26 cellular contexts compared by ENCODE assay signal in genomic region chr10:95896066-95896850, GRCh38. TPM values are rescaled to one million over a fixed set of nuclear protein-coding genes. Genes with fewer than 3 reads are reported as not detected.
DNase-seq lines count a peak whose midpoint lies in the region; ATAC-seq and TF ChIP-seq lines count a peak whose summit lies in the region.
"Had no signal": no experiment of that assay in that cellular context is flagged by ENCODE, and none has a peak within 500 bp of the region (broad histone marks: within the 10 kb centered on the region; RNA-seq: fewer than 3 reads in every experiment).

No MANE protein-coding gene starts in this region.

- no peaks in the 10 kb centered on the region for H3K27me3 ChIP-seq in HL-60 (ENCODE audit: insufficient read depth, poor library complexity, severe bottlenecking)
- H3K27me3 ChIP-seq in CD4-positive, alpha-beta T cell (ENCODE audit: control insufficient read depth, insufficient read depth, low read length): no peaks in the 10 kb centered on the region
- H3K27me3 ChIP-seq: ascending aorta, foreskin keratinocyte, pancreas, sigmoid colon had no signal

- intact Hi-C loops in CD4-positive, alpha-beta T cell (cut with DNase I, micrococcal nuclease): no loop called here

- H3K9me3 Mint-ChIP-seq in central memory CD8-positive, alpha-beta T cell: no peaks in the 10 kb centered on the region
- H3K9me3 Mint-ChIP-seq in stimulated activated effector memory CD8-positive, alpha-beta T cell treated with anti-CD3 and anti-CD28 coated beads, Interleukin-12 subunit alpha, Interleukin-12 subunit beta, amount 100 ng/mL, for 72 hours: no peaks in the 10 kb centered on the region
- no peaks in the 10 kb centered on the region for H3K9me3 Mint-ChIP-seq in CD4-positive, alpha-beta T cell
- H3K9me3 Mint-ChIP-seq: activated CD8-positive, alpha-beta T cell treated with anti-CD3 and anti-CD28 coated beads for 36 hours; activated naive CD4-positive, alpha-beta T cell treated with anti-CD3 and anti-CD28 coated beads, Interleukin-2, amount 10 ng/mL, durations not matched to agents 7 days and 5 days; activated T-cell treated with anti-CD3 and anti-CD28 coated beads, Interleukin-2, amount 50 U/mL, for 24 hours; naive thymus-derived CD8-positive, alpha-beta T cell had no signal

- H3K9me3 ChIP-seq in CD4-positive, alpha-beta T cell (ENCODE audit: control insufficient read depth, low read length): no peaks in the 10 kb centered on the region
- H3K9me3 ChIP-seq: ascending aorta, pancreas, sigmoid colon, thoracic aorta had no signal

- CTCF ChIA-PET in CD4-positive, alpha-beta T cell (lab: Charles Lee): no interaction called here

- DNase-seq in HL-60 (ENCODE audit: low read depth in 1 of 2, low spot score in 1 of 2) (peak; percentile 11 to 18), NOMO-1 treated with dmso at 0.1 percent for 144 hours (lab: John Stamatoyannopoulos, UW; ENCODE audit: unreplicated experiment) (peak; percentile 41), iPS-NIHi7 (ENCODE audit: extremely low spot score) (no peak)
- no peak for DNase-seq in central memory CD8-positive, alpha-beta T cell (ENCODE audit: low spot score in 2 of 2)
- DNase-seq in stimulated activated effector memory CD8-positive, alpha-beta T cell treated with anti-CD3 and anti-CD28 coated beads, Interleukin-12 subunit alpha, Interleukin-12 subunit beta, amount 100 ng/mL, for 72 hours (ENCODE audit: low spot score in 2 of 2): no peak
- no peak for DNase-seq in CD4-positive, alpha-beta T cell
- no peak for DNase-seq in activated CD8-positive, alpha-beta memory T cell treated with anti-CD3 and anti-CD28 coated beads for 24 hours
- DNase-seq: activated CD8-positive, alpha-beta T cell treated with anti-CD3 and anti-CD28 coated beads for 36 hours; activated naive CD4-positive, alpha-beta T cell treated with anti-CD3 and anti-CD28 coated beads, Interleukin-2, amount 10 ng/mL, durations not matched to agents 7 days and 5 days; activated T-cell treated with anti-CD3 and anti-CD28 coated beads, Interleukin-2, amount 50 U/mL, for 24 hours; central memory CD4-positive, alpha-beta T cell; DMS79; erythroblast; foreskin keratinocyte; HCEC 1CT; naive thymus-derived CD8-positive, alpha-beta T cell; NCI-H1417; NCI-H526 treated with DMSO at 0.1 percent for 48 hours; pancreas; PC-3; sigmoid colon had no signal

- peak overlapping the region; percentile 16; the same call in 1 of the 2 replicates for H3K27ac ChIP-seq in HL-60 (replicated peaks)
- H3K27ac ChIP-seq in CD4-positive, alpha-beta T cell (ENCODE audit: low read depth, low read length): no peak overlapping the region
- H3K27ac ChIP-seq: ascending aorta, foreskin keratinocyte, KMS-11, pancreas, sigmoid colon had no signal

- POLR2A ChIA-PET in CD4-positive, alpha-beta T cell (lab: Charles Lee): no interaction called here

- H3K4me1 Mint-ChIP-seq in central memory CD8-positive, alpha-beta T cell: no peaks in the 10 kb centered on the region
- H3K4me1 Mint-ChIP-seq in stimulated activated effector memory CD8-positive, alpha-beta T cell treated with anti-CD3 and anti-CD28 coated beads, Interleukin-12 subunit alpha, Interleukin-12 subunit beta, amount 100 ng/mL, for 72 hours: no peaks in the 10 kb centered on the region
- H3K4me1 Mint-ChIP-seq in CD4-positive, alpha-beta T cell (ENCODE audit: low read depth): no peaks in the 10 kb centered on the region
- H3K4me1 Mint-ChIP-seq: activated naive CD4-positive, alpha-beta T cell treated with anti-CD3 and anti-CD28 coated beads, Interleukin-2, amount 10 ng/mL, durations not matched to agents 7 days and 5 days had no signal

- no peak for ATAC-seq in central memory CD8-positive, alpha-beta T cell (replicated peaks; ENCODE audit: extremely low read depth, poor library complexity, severe bottlenecking)
- ATAC-seq in stimulated activated effector memory CD8-positive, alpha-beta T cell treated with anti-CD3 and anti-CD28 coated beads, Interleukin-12 subunit alpha, Interleukin-12 subunit beta, amount 100 ng/mL, for 72 hours: no peak
- ATAC-seq in CD4-positive, alpha-beta T cell (ENCODE audit: poor library complexity): no peak
- ATAC-seq: activated CD8-positive, alpha-beta T cell treated with anti-CD3 and anti-CD28 coated beads for 36 hours; foreskin keratinocyte; naive thymus-derived CD8-positive, alpha-beta T cell; pancreas; PC-3 had no signal

- H3K27me3 Mint-ChIP-seq in central memory CD8-positive, alpha-beta T cell: no peaks in the 10 kb centered on the region
- H3K27me3 Mint-ChIP-seq in CD4-positive, alpha-beta T cell: no peaks in the 10 kb centered on the region
- H3K27me3 Mint-ChIP-seq: activated CD8-positive, alpha-beta T cell treated with anti-CD3 and anti-CD28 coated beads for 36 hours; activated naive CD4-positive, alpha-beta T cell treated with anti-CD3 and anti-CD28 coated beads, Interleukin-2, amount 10 ng/mL, durations not matched to agents 7 days and 5 days; activated T-cell treated with anti-CD3 and anti-CD28 coated beads, Interleukin-2, amount 50 U/mL, for 24 hours; naive thymus-derived CD8-positive, alpha-beta T cell had no signal

- H3K36me3 Mint-ChIP-seq in central memory CD8-positive, alpha-beta T cell (ENCODE audit: insufficient read depth): peaks cover 8% of the 10 kb centered on the region
- peaks cover 76% of the 10 kb centered on the region for H3K36me3 Mint-ChIP-seq in stimulated activated effector memory CD8-positive, alpha-beta T cell treated with anti-CD3 and anti-CD28 coated beads, Interleukin-12 subunit alpha, Interleukin-12 subunit beta, amount 100 ng/mL, for 72 hours
- peaks cover 82% of the 10 kb centered on the region for H3K36me3 Mint-ChIP-seq in CD4-positive, alpha-beta T cell (ENCODE audit: low read depth)

- H3K4me3 ChIP-seq in HL-60 (replicated peaks; ENCODE audit: insufficient read depth, low read length): no peak overlapping the region
- H3K4me3 ChIP-seq: ascending aorta, pancreas, sigmoid colon, thoracic aorta had no signal

- H3K27ac Mint-ChIP-seq in central memory CD8-positive, alpha-beta T cell (ENCODE audit: low read depth): peak overlapping the region; percentile 20
- H3K27ac Mint-ChIP-seq in stimulated activated effector memory CD8-positive, alpha-beta T cell treated with anti-CD3 and anti-CD28 coated beads, Interleukin-12 subunit alpha, Interleukin-12 subunit beta, amount 100 ng/mL, for 72 hours: peak overlapping the region; percentile 6
- H3K27ac Mint-ChIP-seq in CD4-positive, alpha-beta T cell: no peak overlapping the region
- H3K27ac Mint-ChIP-seq: activated CD8-positive, alpha-beta T cell treated with anti-CD3 and anti-CD28 coated beads for 36 hours; activated naive CD4-positive, alpha-beta T cell treated with anti-CD3 and anti-CD28 coated beads, Interleukin-2, amount 10 ng/mL, durations not matched to agents 7 days and 5 days; activated T-cell treated with anti-CD3 and anti-CD28 coated beads, Interleukin-2, amount 50 U/mL, for 24 hours had no signal

- H3K4me3 Mint-ChIP-seq in central memory CD8-positive, alpha-beta T cell: no peak overlapping the region
- no peak overlapping the region for H3K4me3 Mint-ChIP-seq in stimulated activated effector memory CD8-positive, alpha-beta T cell treated with anti-CD3 and anti-CD28 coated beads, Interleukin-12 subunit alpha, Interleukin-12 subunit beta, amount 100 ng/mL, for 72 hours
- H3K4me3 Mint-ChIP-seq in CD4-positive, alpha-beta T cell: no peak overlapping the region
- H3K4me3 Mint-ChIP-seq: activated CD8-positive, alpha-beta T cell treated with anti-CD3 and anti-CD28 coated beads for 36 hours; activated naive CD4-positive, alpha-beta T cell treated with anti-CD3 and anti-CD28 coated beads, Interleukin-2, amount 10 ng/mL, durations not matched to agents 7 days and 5 days; activated T-cell treated with anti-CD3 and anti-CD28 coated beads, Interleukin-2, amount 50 U/mL, for 24 hours; naive thymus-derived CD8-positive, alpha-beta T cell had no signal

- TF ChIP-seq CTCF in HL-60 (IDR thresholded peaks at IDR 0.05; ENCODE audit: insufficient read depth, low read length): no peak
- TF ChIP-seq CTCF in CD4-positive, alpha-beta T cell (IDR thresholded peaks at IDR 0.05): no peak

RNA-seq across cellular contexts. Expression of gene CC2D2B, which starts 11.5 kb away (rescaled TPM):
- total RNA-seq in CD4-positive, alpha-beta T cell: not detected
- total RNA-seq: foreskin keratinocyte; kidney epithelial cell; naive thymus-derived CD8-positive, alpha-beta T cell; PC-3; SK-MEL-5 had no signal

Comparison
In these comparisons a context has a peak if more than half of its experiments do, and no peak if none do; other contexts are left out.
1. DNase-seq: peak in HL-60 (2 of 2) and NOMO-1 treated with dmso at 0.1 percent for 144 hours (single experiment); none in central memory CD8-positive, alpha-beta T cell (0 of 2), stimulated activated effector memory CD8-positive, alpha-beta T cell treated with anti-CD3 and anti-CD28 coated beads, Interleukin-12 subunit alpha, Interleukin-12 subunit beta, amount 100 ng/mL, for 72 hours (0 of 2), CD4-positive, alpha-beta T cell (0 of 10), iPS-NIHi7 (single experiment) and activated CD8-positive, alpha-beta memory T cell treated with anti-CD3 and anti-CD28 coated beads for 24 hours (single experiment).